2 cellular contexts compared by ENCODE assay signal in genomic region chr12:49294804-49295086, GRCh38.
TF ChIP-seq lines count a peak whose summit lies in the region.

No MANE protein-coding gene starts in this region.

TF ChIP-seq in SK-N-SH, 30 proteins besides CTCF, POLR2A, EP300 and RAD21:
- TF ChIP-seq ZBTB33 (IDR thresholded peaks at IDR 0.05; ENCODE audit: borderline replicate concordance, low read depth) (no peak), SMC3 (IDR thresholded peaks at IDR 0.05; ENCODE audit: low read depth, low read length) (no peak)
- TF ChIP-seq, protein P1, sequence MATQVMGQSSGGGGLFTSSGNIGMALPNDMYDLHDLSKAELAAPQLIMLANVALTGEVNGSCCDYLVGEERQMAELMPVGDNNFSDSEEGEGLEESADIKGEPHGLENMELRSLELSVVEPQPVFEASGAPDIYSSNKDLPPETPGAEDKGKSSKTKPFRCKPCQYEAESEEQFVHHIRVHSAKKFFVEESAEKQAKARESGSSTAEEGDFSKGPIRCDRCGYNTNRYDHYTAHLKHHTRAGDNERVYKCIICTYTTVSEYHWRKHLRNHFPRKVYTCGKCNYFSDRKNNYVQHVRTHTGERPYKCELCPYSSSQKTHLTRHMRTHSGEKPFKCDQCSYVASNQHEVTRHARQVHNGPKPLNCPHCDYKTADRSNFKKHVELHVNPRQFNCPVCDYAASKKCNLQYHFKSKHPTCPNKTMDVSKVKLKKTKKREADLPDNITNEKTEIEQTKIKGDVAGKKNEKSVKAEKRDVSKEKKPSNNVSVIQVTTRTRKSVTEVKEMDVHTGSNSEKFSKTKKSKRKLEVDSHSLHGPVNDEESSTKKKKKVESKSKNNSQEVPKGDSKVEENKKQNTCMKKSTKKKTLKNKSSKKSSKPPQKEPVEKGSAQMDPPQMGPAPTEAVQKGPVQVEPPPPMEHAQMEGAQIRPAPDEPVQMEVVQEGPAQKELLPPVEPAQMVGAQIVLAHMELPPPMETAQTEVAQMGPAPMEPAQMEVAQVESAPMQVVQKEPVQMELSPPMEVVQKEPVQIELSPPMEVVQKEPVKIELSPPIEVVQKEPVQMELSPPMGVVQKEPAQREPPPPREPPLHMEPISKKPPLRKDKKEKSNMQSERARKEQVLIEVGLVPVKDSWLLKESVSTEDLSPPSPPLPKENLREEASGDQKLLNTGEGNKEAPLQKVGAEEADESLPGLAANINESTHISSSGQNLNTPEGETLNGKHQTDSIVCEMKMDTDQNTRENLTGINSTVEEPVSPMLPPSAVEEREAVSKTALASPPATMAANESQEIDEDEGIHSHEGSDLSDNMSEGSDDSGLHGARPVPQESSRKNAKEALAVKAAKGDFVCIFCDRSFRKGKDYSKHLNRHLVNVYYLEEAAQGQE (IDR thresholded peaks at IDR 0.05; ENCODE audit: low read depth, low read length), result no peak

TF ChIP-seq in SK-N-SH treated with all-trans-retinoic acid at 6 μM for 48 hours, 23 proteins besides CTCF, POLR2A, EP300 and RAD21 (continued from another document):
- TF ChIP-seq POU6F1 (CRISPR knock-in tag; IDR thresholded peaks at IDR 0.05; ENCODE audit: borderline replicate concordance, low read depth), result no peak
- TF ChIP-seq ESRRG (CRISPR knock-in tag; IDR thresholded peaks at IDR 0.05), result no peak
- no peak for TF ChIP-seq CSRNP3 (CRISPR knock-in tag; IDR thresholded peaks at IDR 0.05)
- no peak for TF ChIP-seq TOX (CRISPR knock-in tag; IDR thresholded peaks at IDR 0.05; ENCODE audit: borderline replicate concordance)
- no peak for TF ChIP-seq ZNF8 (CRISPR knock-in tag; IDR thresholded peaks at IDR 0.05)
- TF ChIP-seq ZFP30 (CRISPR knock-in tag; IDR thresholded peaks at IDR 0.05), result no peak
- TF ChIP-seq BACH2 (CRISPR knock-in tag; IDR thresholded peaks at IDR 0.05; ENCODE audit: borderline replicate concordance), result no peak
- TF ChIP-seq, protein P2, sequence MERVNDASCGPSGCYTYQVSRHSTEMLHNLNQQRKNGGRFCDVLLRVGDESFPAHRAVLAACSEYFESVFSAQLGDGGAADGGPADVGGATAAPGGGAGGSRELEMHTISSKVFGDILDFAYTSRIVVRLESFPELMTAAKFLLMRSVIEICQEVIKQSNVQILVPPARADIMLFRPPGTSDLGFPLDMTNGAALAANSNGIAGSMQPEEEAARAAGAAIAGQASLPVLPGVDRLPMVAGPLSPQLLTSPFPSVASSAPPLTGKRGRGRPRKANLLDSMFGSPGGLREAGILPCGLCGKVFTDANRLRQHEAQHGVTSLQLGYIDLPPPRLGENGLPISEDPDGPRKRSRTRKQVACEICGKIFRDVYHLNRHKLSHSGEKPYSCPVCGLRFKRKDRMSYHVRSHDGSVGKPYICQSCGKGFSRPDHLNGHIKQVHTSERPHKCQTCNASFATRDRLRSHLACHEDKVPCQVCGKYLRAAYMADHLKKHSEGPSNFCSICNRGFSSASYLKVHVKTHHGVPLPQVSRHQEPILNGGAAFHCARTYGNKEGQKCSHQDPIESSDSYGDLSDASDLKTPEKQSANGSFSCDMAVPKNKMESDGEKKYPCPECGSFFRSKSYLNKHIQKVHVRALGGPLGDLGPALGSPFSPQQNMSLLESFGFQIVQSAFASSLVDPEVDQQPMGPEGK (CRISPR knock-in tag; IDR thresholded peaks at IDR 0.05; ENCODE audit: borderline replicate concordance), result no peak
